ENCODE assay signal across 2 cellular contexts in the genomic region with DNA sequence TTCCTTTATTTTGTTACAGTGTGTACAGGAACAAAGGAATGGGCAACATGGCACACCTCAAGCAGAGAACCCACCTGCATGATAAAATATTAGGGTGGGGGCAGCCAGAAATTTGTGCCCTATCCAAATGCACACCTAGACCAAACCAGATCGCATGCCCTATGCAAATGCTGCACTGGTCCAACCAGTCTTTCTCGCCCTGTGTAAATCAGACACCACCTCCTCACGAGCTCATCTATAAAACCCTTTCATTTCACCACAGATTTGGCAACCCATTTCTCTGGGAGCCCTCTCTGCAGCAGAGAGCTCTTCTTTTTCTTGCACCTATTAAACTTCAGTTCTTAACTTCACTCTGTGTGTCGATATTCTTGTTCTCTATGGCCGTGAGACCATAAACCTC.
TF ChIP-seq lines count a peak whose summit lies in the region.

No MANE protein-coding gene starts in this region.

TF ChIP-seq in SK-N-SH treated with all-trans-retinoic acid at 6 μM for 48 hours, 23 proteins besides CTCF, POLR2A, EP300 and RAD21 (continued from another document):
- TF ChIP-seq, protein P1, sequence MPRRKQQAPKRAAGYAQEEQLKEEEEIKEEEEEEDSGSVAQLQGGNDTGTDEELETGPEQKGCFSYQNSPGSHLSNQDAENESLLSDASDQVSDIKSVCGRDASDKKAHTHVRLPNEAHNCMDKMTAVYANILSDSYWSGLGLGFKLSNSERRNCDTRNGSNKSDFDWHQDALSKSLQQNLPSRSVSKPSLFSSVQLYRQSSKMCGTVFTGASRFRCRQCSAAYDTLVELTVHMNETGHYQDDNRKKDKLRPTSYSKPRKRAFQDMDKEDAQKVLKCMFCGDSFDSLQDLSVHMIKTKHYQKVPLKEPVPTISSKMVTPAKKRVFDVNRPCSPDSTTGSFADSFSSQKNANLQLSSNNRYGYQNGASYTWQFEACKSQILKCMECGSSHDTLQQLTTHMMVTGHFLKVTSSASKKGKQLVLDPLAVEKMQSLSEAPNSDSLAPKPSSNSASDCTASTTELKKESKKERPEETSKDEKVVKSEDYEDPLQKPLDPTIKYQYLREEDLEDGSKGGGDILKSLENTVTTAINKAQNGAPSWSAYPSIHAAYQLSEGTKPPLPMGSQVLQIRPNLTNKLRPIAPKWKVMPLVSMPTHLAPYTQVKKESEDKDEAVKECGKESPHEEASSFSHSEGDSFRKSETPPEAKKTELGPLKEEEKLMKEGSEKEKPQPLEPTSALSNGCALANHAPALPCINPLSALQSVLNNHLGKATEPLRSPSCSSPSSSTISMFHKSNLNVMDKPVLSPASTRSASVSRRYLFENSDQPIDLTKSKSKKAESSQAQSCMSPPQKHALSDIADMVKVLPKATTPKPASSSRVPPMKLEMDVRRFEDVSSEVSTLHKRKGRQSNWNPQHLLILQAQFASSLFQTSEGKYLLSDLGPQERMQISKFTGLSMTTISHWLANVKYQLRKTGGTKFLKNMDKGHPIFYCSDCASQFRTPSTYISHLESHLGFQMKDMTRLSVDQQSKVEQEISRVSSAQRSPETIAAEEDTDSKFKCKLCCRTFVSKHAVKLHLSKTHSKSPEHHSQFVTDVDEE (CRISPR knock-in tag; IDR thresholded peaks at IDR 0.05) = no peak
- TF ChIP-seq ESRRG (CRISPR knock-in tag; IDR thresholded peaks at IDR 0.05) (no peak), ZFP30 (CRISPR knock-in tag; IDR thresholded peaks at IDR 0.05) (no peak), SNAI2 (CRISPR knock-in tag; IDR thresholded peaks at IDR 0.05) (no peak), ISL1 (CRISPR knock-in tag; IDR thresholded peaks at IDR 0.05) (no peak), RARB (CRISPR knock-in tag; IDR thresholded peaks at IDR 0.05) (no peak), TCF4 (CRISPR knock-in tag; IDR thresholded peaks at IDR 0.05; ENCODE audit: borderline replicate concordance) (no peak), ZFP3 (CRISPR knock-in tag; IDR thresholded peaks at IDR 0.05) (no peak)
- TF ChIP-seq, protein P2, sequence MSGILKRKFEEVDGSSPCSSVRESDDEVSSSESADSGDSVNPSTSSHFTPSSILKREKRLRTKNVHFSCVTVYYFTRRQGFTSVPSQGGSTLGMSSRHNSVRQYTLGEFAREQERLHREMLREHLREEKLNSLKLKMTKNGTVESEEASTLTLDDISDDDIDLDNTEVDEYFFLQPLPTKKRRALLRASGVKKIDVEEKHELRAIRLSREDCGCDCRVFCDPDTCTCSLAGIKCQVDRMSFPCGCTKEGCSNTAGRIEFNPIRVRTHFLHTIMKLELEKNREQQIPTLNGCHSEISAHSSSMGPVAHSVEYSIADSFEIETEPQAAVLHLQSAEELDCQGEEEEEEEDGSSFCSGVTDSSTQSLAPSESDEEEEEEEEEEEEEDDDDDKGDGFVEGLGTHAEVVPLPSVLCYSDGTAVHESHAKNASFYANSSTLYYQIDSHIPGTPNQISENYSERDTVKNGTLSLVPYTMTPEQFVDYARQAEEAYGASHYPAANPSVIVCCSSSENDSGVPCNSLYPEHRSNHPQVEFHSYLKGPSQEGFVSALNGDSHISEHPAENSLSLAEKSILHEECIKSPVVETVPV (CRISPR knock-in tag; IDR thresholded peaks at IDR 0.05) = no peak

TF ChIP-seq in SK-N-SH, 30 proteins besides CTCF, POLR2A, EP300 and RAD21 (continued from another document):
- TF ChIP-seq, protein P3, sequence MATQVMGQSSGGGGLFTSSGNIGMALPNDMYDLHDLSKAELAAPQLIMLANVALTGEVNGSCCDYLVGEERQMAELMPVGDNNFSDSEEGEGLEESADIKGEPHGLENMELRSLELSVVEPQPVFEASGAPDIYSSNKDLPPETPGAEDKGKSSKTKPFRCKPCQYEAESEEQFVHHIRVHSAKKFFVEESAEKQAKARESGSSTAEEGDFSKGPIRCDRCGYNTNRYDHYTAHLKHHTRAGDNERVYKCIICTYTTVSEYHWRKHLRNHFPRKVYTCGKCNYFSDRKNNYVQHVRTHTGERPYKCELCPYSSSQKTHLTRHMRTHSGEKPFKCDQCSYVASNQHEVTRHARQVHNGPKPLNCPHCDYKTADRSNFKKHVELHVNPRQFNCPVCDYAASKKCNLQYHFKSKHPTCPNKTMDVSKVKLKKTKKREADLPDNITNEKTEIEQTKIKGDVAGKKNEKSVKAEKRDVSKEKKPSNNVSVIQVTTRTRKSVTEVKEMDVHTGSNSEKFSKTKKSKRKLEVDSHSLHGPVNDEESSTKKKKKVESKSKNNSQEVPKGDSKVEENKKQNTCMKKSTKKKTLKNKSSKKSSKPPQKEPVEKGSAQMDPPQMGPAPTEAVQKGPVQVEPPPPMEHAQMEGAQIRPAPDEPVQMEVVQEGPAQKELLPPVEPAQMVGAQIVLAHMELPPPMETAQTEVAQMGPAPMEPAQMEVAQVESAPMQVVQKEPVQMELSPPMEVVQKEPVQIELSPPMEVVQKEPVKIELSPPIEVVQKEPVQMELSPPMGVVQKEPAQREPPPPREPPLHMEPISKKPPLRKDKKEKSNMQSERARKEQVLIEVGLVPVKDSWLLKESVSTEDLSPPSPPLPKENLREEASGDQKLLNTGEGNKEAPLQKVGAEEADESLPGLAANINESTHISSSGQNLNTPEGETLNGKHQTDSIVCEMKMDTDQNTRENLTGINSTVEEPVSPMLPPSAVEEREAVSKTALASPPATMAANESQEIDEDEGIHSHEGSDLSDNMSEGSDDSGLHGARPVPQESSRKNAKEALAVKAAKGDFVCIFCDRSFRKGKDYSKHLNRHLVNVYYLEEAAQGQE (IDR thresholded peaks at IDR 0.05; ENCODE audit: low read depth, low read length) = no peak
- TF ChIP-seq, protein P4, sequence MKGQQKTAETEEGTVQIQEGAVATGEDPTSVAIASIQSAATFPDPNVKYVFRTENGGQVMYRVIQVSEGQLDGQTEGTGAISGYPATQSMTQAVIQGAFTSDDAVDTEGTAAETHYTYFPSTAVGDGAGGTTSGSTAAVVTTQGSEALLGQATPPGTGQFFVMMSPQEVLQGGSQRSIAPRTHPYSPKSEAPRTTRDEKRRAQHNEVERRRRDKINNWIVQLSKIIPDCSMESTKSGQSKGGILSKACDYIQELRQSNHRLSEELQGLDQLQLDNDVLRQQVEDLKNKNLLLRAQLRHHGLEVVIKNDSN (IDR thresholded peaks at IDR 0.05; ENCODE audit: borderline replicate concordance, low read depth) = no peak
- TF ChIP-seq POLR2AphosphoS5 (IDR thresholded peaks at IDR 0.05; ENCODE audit: low read depth, low read length) (no peak), FOSL2 (IDR thresholded peaks at IDR 0.05; ENCODE audit: borderline replicate concordance, low read depth) (no peak), JUND (IDR thresholded peaks at IDR 0.05) (no peak), SMC3 (IDR thresholded peaks at IDR 0.05; ENCODE audit: low read depth, low read length) (no peak), CHD2 (IDR thresholded peaks at IDR 0.05; ENCODE audit: low read length, partially characterized antibody) (no peak), MEF2A (IDR thresholded peaks at IDR 0.05; ENCODE audit: borderline replicate concordance, low read depth) (no peak), ELF1 (IDR thresholded peaks at IDR 0.05) (no peak), NRF1 (IDR thresholded peaks at IDR 0.05; ENCODE audit: low read depth, low read length) (no peak), GATA2 (CRISPR knock-in tag; IDR thresholded peaks at IDR 0.05) (no peak)
- TF ChIP-seq, protein P5, sequence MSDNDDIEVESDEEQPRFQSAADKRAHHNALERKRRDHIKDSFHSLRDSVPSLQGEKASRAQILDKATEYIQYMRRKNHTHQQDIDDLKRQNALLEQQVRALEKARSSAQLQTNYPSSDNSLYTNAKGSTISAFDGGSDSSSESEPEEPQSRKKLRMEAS (IDR thresholded peaks at IDR 0.05; ENCODE audit: low read depth) = no peak
TF ChIP-seq in SK-N-SH: peak in this region for 0.
